8 cellular contexts compared by ENCODE assay signal in the genomic region with DNA sequence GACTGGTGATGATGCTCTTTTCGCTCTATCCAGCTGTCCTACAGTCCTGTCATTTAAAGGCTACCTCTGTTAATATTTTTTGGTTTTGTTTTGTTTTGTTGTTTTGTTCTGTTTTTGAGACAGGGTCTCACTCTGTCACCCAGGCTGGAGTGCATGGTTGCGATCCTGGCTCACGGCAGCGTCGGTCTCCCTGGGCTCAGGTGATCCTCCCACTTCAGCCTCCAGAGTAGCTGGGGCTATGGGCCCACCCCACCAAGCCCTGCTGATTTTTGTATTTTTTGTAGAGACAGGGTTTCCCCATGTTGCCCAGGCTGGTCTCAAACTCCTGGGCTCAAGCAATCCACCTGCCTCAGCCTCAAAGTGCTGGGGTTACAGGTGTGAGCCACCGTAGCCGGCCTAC. TPM values are rescaled to one million over a fixed set of nuclear protein-coding genes. Genes with fewer than 3 reads are reported as not detected.
DNase-seq lines count a peak whose midpoint lies in the region; ATAC-seq and TF ChIP-seq lines count a peak whose summit lies in the region.
"Not testable (repeated sequence)": the region's sequence is repeated elsewhere in the genome, so short reads cannot be mapped to it uniquely, and the experiment has no call there.

No MANE protein-coding gene starts in this region.

- not testable (repeated sequence) for H3K27me3 Mint-ChIP-seq in CD4-positive, alpha-beta T cell; T-helper 17 cell; natural killer cell (ENCODE audit: low read depth in 2 of 2); type B pancreatic cell

- H3K27ac Mint-ChIP-seq in CD4-positive, alpha-beta T cell; type B pancreatic cell: not testable (repeated sequence)
- peak overlapping the region; percentile 11 for H3K27ac Mint-ChIP-seq in T-helper 17 cell
- peak overlapping the region; percentile 80 to 82 for H3K27ac Mint-ChIP-seq in natural killer cell

- not testable (repeated sequence) for H3K27me3 ChIP-seq in CD4-positive, alpha-beta T cell (ENCODE audit: control insufficient read depth, insufficient read depth, low read length); Karpas-422 (ENCODE audit: low read length); breast epithelium; left ventricle myocardium inferior (ENCODE audit: low read depth); neutrophil

- not testable (repeated sequence) for H3K9me2 ChIP-seq in Karpas-422 (replicated peaks; ENCODE audit: insufficient read depth, low read length)

- H3K36me3 ChIP-seq in Karpas-422 (ENCODE audit: insufficient read depth, low read length); breast epithelium; left ventricle myocardium inferior; neutrophil: not testable (repeated sequence)

- not testable (repeated sequence) for ATAC-seq in CD4-positive, alpha-beta T cell (ENCODE audit: poor library complexity); T-helper 17 cell; natural killer cell

- not testable (repeated sequence) for TF ChIP-seq POLR2A in breast epithelium (IDR thresholded peaks at IDR 0.05)

- H3K4me3 Mint-ChIP-seq in CD4-positive, alpha-beta T cell = peak overlapping the region; percentile 4
- not testable (repeated sequence) for H3K4me3 Mint-ChIP-seq in T-helper 17 cell
- H3K4me3 Mint-ChIP-seq in natural killer cell = peak overlapping the region; percentile 77
- peak overlapping the region; percentile 6 for H3K4me3 Mint-ChIP-seq in type B pancreatic cell

- not testable (repeated sequence) for H3K4me3 ChIP-seq in Karpas-422 (ENCODE audit: low read length); breast epithelium; neutrophil (ENCODE audit: low read depth in 1 of 2, low read length in 1 of 2)
- H3K4me3 ChIP-seq in left ventricle myocardium inferior = peak overlapping the region; percentile 100

- CTCF ChIA-PET in CD4-positive, alpha-beta T cell (lab: Charles Lee) = interaction anchor here (1.2 kb wide), 1 partner anchor 111 kb away, joined by 3 read pairs; no protein-coding TSS in a partner anchor

- TF ChIP-seq CTCF in CD4-positive, alpha-beta T cell (IDR thresholded peaks at IDR 0.05); breast epithelium (IDR thresholded peaks at IDR 0.05); left ventricle myocardium inferior (IDR thresholded peaks at IDR 0.05; ENCODE audit: borderline replicate concordance); natural killer cell (IDR thresholded peaks at IDR 0.05); neutrophil (IDR thresholded peaks at IDR 0.05); type B pancreatic cell (conservative IDR thresholded peaks at IDR 0.05): not testable (repeated sequence)

- not testable (repeated sequence) for H3K9me3 Mint-ChIP-seq in CD4-positive, alpha-beta T cell; natural killer cell; type B pancreatic cell

- H3K4me1 Mint-ChIP-seq in CD4-positive, alpha-beta T cell (ENCODE audit: low read depth) = peaks cover 44% of the 10 kb centered on the region
- H3K4me1 Mint-ChIP-seq in T-helper 17 cell (peaks cover 30% of the 10 kb centered on the region), natural killer cell (peaks cover 58 to 65% of the 10 kb centered on the region in 2 donors), type B pancreatic cell (ENCODE audit: unreplicated experiment) (peaks cover 36% of the 10 kb centered on the region)

- POLR2A ChIA-PET in CD4-positive, alpha-beta T cell (lab: Charles Lee) = not testable (repeated sequence)

- not testable (repeated sequence) for H3K36me3 Mint-ChIP-seq in CD4-positive, alpha-beta T cell (ENCODE audit: low read depth); T-helper 17 cell (ENCODE audit: low read depth); natural killer cell; type B pancreatic cell

- not testable (repeated sequence) for H3K4me2 ChIP-seq in Karpas-422 (ENCODE audit: low read depth, low read length, poor library complexity, severe bottlenecking)

- H3K4me1 ChIP-seq in Karpas-422 (ENCODE audit: low read length) = not testable (repeated sequence)
- H3K4me1 ChIP-seq in breast epithelium = peaks cover 6 to 14% of the 10 kb centered on the region in 2 donors
- peaks cover 89% of the 10 kb centered on the region for H3K4me1 ChIP-seq in left ventricle myocardium inferior
- H3K4me1 ChIP-seq in neutrophil (ENCODE audit: control insufficient read depth in 1 of 2, insufficient read depth in 1 of 2, low read depth in 1 of 2, low read length in 1 of 2) = peaks cover 65 to 69% of the 10 kb centered on the region in 2 experiments

- not testable (repeated sequence) for H3K79me2 ChIP-seq in Karpas-422 (ENCODE audit: low read length)

- intact Hi-C loops in CD4-positive, alpha-beta T cell (cut with DNase I, micrococcal nuclease); breast epithelium (cut with DNase I; ENCODE audit: low total_unique reads); left ventricle myocardium inferior (cut with micrococcal nuclease); natural killer cell (cut with micrococcal nuclease): not testable (repeated sequence)

- H3K9me3 ChIP-seq in CD4-positive, alpha-beta T cell (ENCODE audit: control insufficient read depth, low read length); Karpas-422 (ENCODE audit: low read length); T-helper 17 cell (ENCODE audit: control insufficient read depth, low read length, poor library complexity, severe bottlenecking); breast epithelium; left ventricle myocardium inferior (replicated peaks); neutrophil: not testable (repeated sequence)

- H3K9ac ChIP-seq in Karpas-422 (ENCODE audit: low read length) = not testable (repeated sequence)

- DNase-seq in CD4-positive, alpha-beta T cell; T-helper 17 cell; breast epithelium (ENCODE audit: low spot score in 2 of 2); left ventricle myocardium inferior; natural killer cell; type B pancreatic cell (ENCODE audit: extremely low spot score, unreplicated experiment): not testable (repeated sequence)
- DNase-seq in Karpas-422 = peak; percentile 29

- not testable (repeated sequence) for H3K27ac ChIP-seq in CD4-positive, alpha-beta T cell (ENCODE audit: low read depth, low read length); Karpas-422 (ENCODE audit: low read length)
- H3K27ac ChIP-seq in breast epithelium = peak overlapping the region; percentile 15 to 30
- H3K27ac ChIP-seq in left ventricle myocardium inferior (replicated peaks) = peak overlapping the region; percentile 100
- peak overlapping the region; percentile 77 for H3K27ac ChIP-seq in neutrophil

- peaks cover 18% of the 10 kb centered on the region; the same call in 1 of the 2 replicates for H4K20me1 ChIP-seq in Karpas-422 (ENCODE audit: insufficient read depth, low read depth, low read length)

- H2AFZ ChIP-seq in Karpas-422 (ENCODE audit: low read length) = not testable (repeated sequence)

RNA-seq across cellular contexts. Expression of a gene that starts 3.9 kb away (rescaled TPM):
- 10 to 100 TPM; 11.7 to 14.8 TPM for total RNA-seq in CD4-positive, alpha-beta T cell
- 6.2 and 17.1 TPM in 2 replicates for total RNA-seq in Karpas-422 (2014; rRNA removed; shearing (Covaris generic); ENCODE audit: low replicate concordance)
- 10 to 100 TPM; 15.5 to 70.8 TPM for total RNA-seq in T-helper 17 cell
- total RNA-seq in breast epithelium = 100 to 1,000 TPM; 161 to 176 (median 168) TPM
- 52.2 TPM for total RNA-seq in left ventricle myocardium inferior
- total RNA-seq in natural killer cell = 100 to 1,000 TPM; 261 to 396 (median 263) TPM
- total RNA-seq in type B pancreatic cell (ENCODE audit: low replicate concordance) = 69.1 and 76.7 TPM in 2 replicates
